ENCODE assay signal across 23 cellular contexts in the genomic region with DNA sequence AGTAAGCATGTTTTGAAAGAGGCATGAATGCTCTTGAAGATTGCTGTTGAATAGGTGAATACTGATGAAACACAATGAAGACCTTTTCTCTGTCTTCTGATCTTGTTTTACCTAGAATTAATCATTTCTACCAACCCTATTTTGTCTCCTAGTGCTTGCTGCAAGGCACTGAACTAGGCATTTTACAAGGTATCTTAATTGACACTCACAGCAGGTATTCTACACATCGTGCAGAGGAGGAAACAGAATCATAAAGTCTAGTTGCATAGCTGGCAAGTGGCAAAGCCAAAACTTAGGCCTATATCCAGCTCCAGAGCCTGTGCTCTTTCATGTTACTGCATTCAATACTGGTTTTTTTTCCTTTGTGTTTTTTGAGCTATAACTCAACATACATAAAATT.
"Had no signal": no experiment of that assay in that cellular context is flagged by ENCODE, and none has a peak within 500 bp of the region (broad histone marks: within the 10 kb centered on the region; RNA-seq: fewer than 3 reads in every experiment).

No MANE protein-coding gene starts in this region.

- H3K27me3 ChIP-seq: dorsolateral prefrontal cortex, gastroesophageal sphincter, heart left ventricle, hepatocyte, left lung, neutrophil, pancreas, right lobe of liver, suprapubic skin, transverse colon had no signal

- H3K4me3 ChIP-seq: dorsolateral prefrontal cortex, gastroesophageal sphincter, heart left ventricle, hepatocyte, left lung, pancreas, right lobe of liver, suprapubic skin, transverse colon had no signal

- H3K36me3 ChIP-seq: left lung, neutrophil, pancreas, right lobe of liver, suprapubic skin, transverse colon had no signal

- H2AFZ ChIP-seq: hepatocyte had no signal

- H3K27ac ChIP-seq: dorsolateral prefrontal cortex, epithelial cell of prostate, gastroesophageal sphincter, heart left ventricle, hepatocyte, left lung, neutrophil, pancreas, right lobe of liver, suprapubic skin, transverse colon had no signal

- H3K9me3 ChIP-seq: left lung, neutrophil, pancreas, right lobe of liver, suprapubic skin, transverse colon had no signal

- H3K27ac Mint-ChIP-seq: naive thymus-derived CD8-positive, alpha-beta T cell; stimulated activated naive CD8-positive, alpha-beta T cell treated with anti-CD3 and anti-CD28 coated beads, Interleukin-15, amount 100 ng/mL, for 72 hours had no signal

- H3K4me1 Mint-ChIP-seq: stimulated activated naive CD8-positive, alpha-beta T cell treated with anti-CD3 and anti-CD28 coated beads, Interleukin-15, amount 100 ng/mL, for 72 hours had no signal

- H3K4me1 ChIP-seq: pancreas, right lobe of liver had no signal

- DNase-seq: cerebellar nuclear complex; dorsolateral prefrontal cortex; effector CD4-positive, alpha-beta T cell; foreskin fibroblast; heart left ventricle; kidney; left lung; mesendoderm; naive thymus-derived CD8-positive, alpha-beta T cell; pancreas; retina; right lobe of liver; small intestine; stimulated activated CD4-positive, alpha-beta T cell treated with anti-CD3 and anti-CD28 coated beads, Interleukin-15, amount 100 ng/mL, for 24 hours; stimulated activated CD4-positive, alpha-beta T cell treated with anti-CD3 and anti-CD28 coated beads, Interleukin-2, amount 100 ng/mL, for 48 hours; stimulated activated naive CD4-positive, alpha-beta T cell; stimulated activated naive CD8-positive, alpha-beta T cell treated with anti-CD3 and anti-CD28 coated beads, Interleukin-15, amount 100 ng/mL, for 72 hours; transverse colon had no signal

- H3K4me2 ChIP-seq: hepatocyte had no signal

- H3K4me3 Mint-ChIP-seq: naive thymus-derived CD8-positive, alpha-beta T cell; stimulated activated naive CD8-positive, alpha-beta T cell treated with anti-CD3 and anti-CD28 coated beads, Interleukin-15, amount 100 ng/mL, for 72 hours had no signal
